In the genomic region with DNA sequence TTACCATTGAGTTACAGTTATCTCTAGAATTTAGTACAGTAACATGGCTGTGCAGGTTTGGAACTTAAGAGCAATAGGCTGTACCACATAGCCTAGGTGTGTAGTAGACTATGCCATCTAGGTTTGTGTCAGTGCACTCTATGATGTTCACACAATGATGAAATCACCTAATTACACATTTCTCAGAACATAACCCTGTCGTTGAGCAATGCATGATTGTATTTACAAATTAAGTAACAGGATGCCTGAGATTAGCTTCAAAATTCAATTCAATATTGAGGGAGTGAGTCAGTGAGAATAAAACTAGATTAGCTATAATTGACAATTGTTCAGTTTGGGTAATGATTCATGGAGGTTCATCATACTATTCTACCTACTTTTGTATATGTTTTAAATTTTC, we compare ENCODE assay signal across 1 cellular context.
TF ChIP-seq lines count a peak whose summit lies in the region.

No MANE protein-coding gene starts in this region.

TF ChIP-seq in liver, 16 proteins besides CTCF, POLR2A, EP300 and RAD21 (continued from another document):
- TF ChIP-seq, protein P1, sequence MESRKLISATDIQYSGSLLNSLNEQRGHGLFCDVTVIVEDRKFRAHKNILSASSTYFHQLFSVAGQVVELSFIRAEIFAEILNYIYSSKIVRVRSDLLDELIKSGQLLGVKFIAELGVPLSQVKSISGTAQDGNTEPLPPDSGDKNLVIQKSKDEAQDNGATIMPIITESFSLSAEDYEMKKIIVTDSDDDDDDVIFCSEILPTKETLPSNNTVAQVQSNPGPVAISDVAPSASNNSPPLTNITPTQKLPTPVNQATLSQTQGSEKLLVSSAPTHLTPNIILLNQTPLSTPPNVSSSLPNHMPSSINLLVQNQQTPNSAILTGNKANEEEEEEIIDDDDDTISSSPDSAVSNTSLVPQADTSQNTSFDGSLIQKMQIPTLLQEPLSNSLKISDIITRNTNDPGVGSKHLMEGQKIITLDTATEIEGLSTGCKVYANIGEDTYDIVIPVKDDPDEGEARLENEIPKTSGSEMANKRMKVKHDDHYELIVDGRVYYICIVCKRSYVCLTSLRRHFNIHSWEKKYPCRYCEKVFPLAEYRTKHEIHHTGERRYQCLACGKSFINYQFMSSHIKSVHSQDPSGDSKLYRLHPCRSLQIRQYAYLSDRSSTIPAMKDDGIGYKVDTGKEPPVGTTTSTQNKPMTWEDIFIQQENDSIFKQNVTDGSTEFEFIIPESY (IDR thresholded peaks at IDR 0.05), result peak; percentile 78
- TF ChIP-seq YY1 (IDR thresholded peaks at IDR 0.05) (peak; percentile 58), FOXA1 (IDR thresholded peaks at IDR 0.05) (peak; percentile 75), RXRA (IDR thresholded peaks at IDR 0.05) (peak; percentile 48 to 89), GABPA (IDR thresholded peaks at IDR 0.05 in 1 of 2, conservative IDR thresholded peaks at IDR 0.05 in 1 of 2) (peak in 1 of 2 donors; percentile 46), HNF4A (conservative IDR thresholded peaks at IDR 0.05) (peak in 1 of 2 donors; percentile 83), NR2F2 (IDR thresholded peaks at IDR 0.05) (no peak), SP1 (IDR thresholded peaks at IDR 0.05) (no peak)
- TF ChIP-seq, protein P2, sequence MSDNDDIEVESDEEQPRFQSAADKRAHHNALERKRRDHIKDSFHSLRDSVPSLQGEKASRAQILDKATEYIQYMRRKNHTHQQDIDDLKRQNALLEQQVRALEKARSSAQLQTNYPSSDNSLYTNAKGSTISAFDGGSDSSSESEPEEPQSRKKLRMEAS (IDR thresholded peaks at IDR 0.05), result peak; percentile 40
